In the genomic region with DNA sequence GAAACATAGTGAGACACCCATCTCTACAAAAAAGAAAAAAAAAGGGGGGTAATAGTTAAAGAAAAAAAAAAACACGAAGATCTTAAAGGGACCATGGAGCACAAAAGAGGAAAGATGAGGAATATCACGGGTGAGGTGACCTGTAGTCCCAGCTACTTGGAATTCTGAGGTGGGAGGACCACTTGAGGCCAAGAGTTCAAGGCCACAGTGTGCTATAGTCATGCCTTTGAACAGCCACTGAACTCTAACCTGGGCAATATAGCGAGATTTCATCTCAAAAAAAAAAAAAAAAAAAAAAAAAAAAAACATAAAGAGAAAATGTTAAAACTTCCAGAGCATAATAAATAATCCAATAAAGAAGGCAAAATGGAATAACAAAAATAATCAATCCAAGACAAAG, we compare ENCODE assay signal across 9 cellular contexts. TPM values are rescaled to one million over a fixed set of nuclear protein-coding genes. Genes with fewer than 3 reads are reported as not detected.
"Had no signal": no experiment of that assay in that cellular context is flagged by ENCODE, and none has a peak within 500 bp of the region (broad histone marks: within the 10 kb centered on the region; RNA-seq: fewer than 3 reads in every experiment).

No MANE protein-coding gene starts in this region.

- ATAC-seq: GM12878 had no signal

- FAIRE-seq: G401.6, GM12878, GM12891, GM12892, GM18507, GM19239 had no signal

- DNase-seq: GDM1, GF-D8 had no signal

- H3K4me3 ChIP-seq: GM12878 had no signal

RNA-seq across cellular contexts. Expression of gene AKR1D1, which starts 23.6 kb away (rescaled TPM):
- total RNA-seq: G401, GM12878 had no signal
